In the genomic region with DNA sequence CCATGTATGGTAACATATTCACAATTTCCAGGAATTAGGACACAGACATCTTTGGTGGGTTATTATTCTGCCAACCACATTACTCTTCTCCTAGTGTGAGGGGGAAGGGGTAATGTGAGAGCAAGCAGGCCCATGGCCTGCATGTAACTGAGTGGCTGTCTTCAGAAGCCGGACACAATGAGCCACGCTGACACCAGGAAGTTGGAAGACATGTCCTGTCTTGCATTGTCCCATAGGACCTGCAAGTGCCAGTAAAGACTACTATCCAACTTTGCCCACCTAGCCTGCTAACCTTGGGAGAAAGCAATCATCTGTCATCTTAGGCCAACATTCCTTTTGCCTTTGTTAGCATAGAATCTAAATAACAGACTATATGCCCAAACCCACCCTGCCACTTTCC, we compare ENCODE assay signal across 28 cellular contexts.
"Had no signal": no experiment of that assay in that cellular context is flagged by ENCODE, and none has a peak within 500 bp of the region (broad histone marks: within the 10 kb centered on the region; RNA-seq: fewer than 3 reads in every experiment).

No MANE protein-coding gene starts in this region.

- ATAC-seq: natural killer cell; psoas muscle; right cardiac atrium; right lobe of liver; stimulated activated effector memory CD8-positive, alpha-beta T cell treated with anti-CD3 and anti-CD28 coated beads, Interleukin-12 subunit alpha, Interleukin-12 subunit beta, amount 100 ng/mL, for 72 hours; stimulated activated naive B cell treated with anti-CD40 and anti-IgM and Interleukin-4, amounts not matched to agents 10 μg/mL and 1 μg/mL and 100 μg/mL, for 72 hours had no signal

- H3K27ac ChIP-seq: ovary, parathyroid adenoma, psoas muscle, sigmoid colon, stomach, thoracic aorta, thyroid gland, tibial nerve, upper lobe of left lung, vagina had no signal

- H3K27ac Mint-ChIP-seq: natural killer cell; nephron progenitor cell; progenitor cell of endocrine pancreas; stimulated activated effector memory CD8-positive, alpha-beta T cell treated with anti-CD3 and anti-CD28 coated beads, Interleukin-12 subunit alpha, Interleukin-12 subunit beta, amount 100 ng/mL, for 72 hours; stimulated activated naive B cell treated with anti-CD40 and anti-IgM and Interleukin-4, amounts not matched to agents 10 μg/mL and 1 μg/mL and 100 μg/mL, for 72 hours; stimulated activated naive CD8-positive, alpha-beta T cell treated with anti-CD3 and anti-CD28 coated beads, Interleukin-15, Interleukin-2, amounts not matched to agents 100 ng/mL and 50 ng/mL, for 24 hours had no signal

- H3K9ac ChIP-seq: parathyroid adenoma had no signal

- H3K36me3 ChIP-seq: ovary, right lobe of liver, sigmoid colon, stomach, thoracic aorta, thyroid gland, tibial nerve, upper lobe of left lung, vagina had no signal

- H3K4me1 Mint-ChIP-seq: natural killer cell; stimulated activated effector memory CD8-positive, alpha-beta T cell treated with anti-CD3 and anti-CD28 coated beads, Interleukin-12 subunit alpha, Interleukin-12 subunit beta, amount 100 ng/mL, for 72 hours; stimulated activated naive B cell treated with anti-CD40 and anti-IgM and Interleukin-4, amounts not matched to agents 10 μg/mL and 1 μg/mL and 100 μg/mL, for 72 hours had no signal

- H3K9me3 ChIP-seq: ovary, psoas muscle, right lobe of liver, sigmoid colon, stomach, thoracic aorta, thyroid gland, upper lobe of left lung, vagina had no signal

- H3K27me3 ChIP-seq: ovary, right lobe of liver, sigmoid colon, stomach, thyroid gland, tibial nerve, upper lobe of left lung, vagina had no signal

- H3K79me2 ChIP-seq: parathyroid adenoma had no signal

- H3K36me3 Mint-ChIP-seq: natural killer cell; stimulated activated effector memory CD8-positive, alpha-beta T cell treated with anti-CD3 and anti-CD28 coated beads, Interleukin-12 subunit alpha, Interleukin-12 subunit beta, amount 100 ng/mL, for 72 hours had no signal

- DNase-seq: natural killer cell; nephron progenitor cell; occipital lobe; ovary; posterior cingulate gyrus; psoas muscle; right cardiac atrium; right lobe of liver; sigmoid colon; small intestine; stimulated activated CD4-positive, alpha-beta T cell treated with anti-CD3 and anti-CD28 coated beads, Interleukin-15, amount 100 ng/mL, for 24 hours; stimulated activated CD4-positive, alpha-beta T cell treated with anti-CD3 and anti-CD28 coated beads, Interleukin-2, amount 100 ng/mL, for 24 hours; stimulated activated CD4-positive, alpha-beta T cell treated with anti-CD3 and anti-CD28 coated beads, Interleukin-2, amount 100 ng/mL, for 48 hours; stimulated activated CD4-positive, alpha-beta T cell treated with anti-CD3 and anti-CD28 coated beads, Interleukin-4, amount 100 ng/mL, for 24 hours; stimulated activated naive B cell treated with anti-CD40 and anti-IgM and Interleukin-4, amounts not matched to agents 10 μg/mL and 1 μg/mL and 100 μg/mL, for 72 hours; stimulated activated naive CD4-positive, alpha-beta T cell treated with Interleukin-2 at 50 U/mL for 16 hours; stomach; thyroid gland; trophoblast cell; upper lobe of left lung had no signal

- H3K4me3 ChIP-seq: ovary, psoas muscle, sigmoid colon, stomach, thoracic aorta, thyroid gland, tibial nerve, upper lobe of left lung, vagina had no signal

- H3K9me3 Mint-ChIP-seq: natural killer cell; neural crest cell; stimulated activated effector memory CD8-positive, alpha-beta T cell treated with anti-CD3 and anti-CD28 coated beads, Interleukin-12 subunit alpha, Interleukin-12 subunit beta, amount 100 ng/mL, for 72 hours had no signal

- H3K4me1 ChIP-seq: parathyroid adenoma, psoas muscle, thyroid gland, upper lobe of left lung had no signal

- H3K4me3 Mint-ChIP-seq: natural killer cell; nephron progenitor cell; neural crest cell; stimulated activated effector memory CD8-positive, alpha-beta T cell treated with anti-CD3 and anti-CD28 coated beads, Interleukin-12 subunit alpha, Interleukin-12 subunit beta, amount 100 ng/mL, for 72 hours; stimulated activated naive B cell treated with anti-CD40 and anti-IgM and Interleukin-4, amounts not matched to agents 10 μg/mL and 1 μg/mL and 100 μg/mL, for 72 hours; stimulated activated naive CD8-positive, alpha-beta T cell treated with anti-CD3 and anti-CD28 coated beads, Interleukin-15, Interleukin-2, amounts not matched to agents 100 ng/mL and 50 ng/mL, for 24 hours had no signal

- H2AFZ ChIP-seq: parathyroid adenoma had no signal
